ENCODE assay signal across 7 cellular contexts in the genomic region with DNA sequence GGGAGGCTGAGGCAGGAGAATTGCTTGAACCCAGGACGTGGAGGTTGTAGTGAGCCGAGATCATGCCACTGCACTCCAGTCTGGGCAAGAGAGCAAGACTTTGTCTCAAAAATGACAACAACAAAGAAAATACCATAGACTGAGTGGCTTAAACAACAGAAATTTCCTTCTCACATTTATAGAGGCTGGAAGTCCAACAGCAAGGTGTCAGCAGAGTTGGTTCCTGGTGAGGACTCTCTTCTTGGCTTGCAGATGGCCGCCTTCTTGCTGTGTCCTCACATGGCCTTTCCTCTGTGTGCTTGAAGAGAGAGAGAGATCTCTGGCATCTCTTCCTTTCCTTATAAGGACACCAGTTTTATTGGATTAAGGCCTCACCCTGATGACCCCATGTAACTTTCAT.
"Had no signal": no experiment of that assay in that cellular context is flagged by ENCODE, and none has a peak within 500 bp of the region (broad histone marks: within the 10 kb centered on the region; RNA-seq: fewer than 3 reads in every experiment).

No MANE protein-coding gene starts in this region.

- ATAC-seq: GM23338, K562 had no signal

- DNase-seq: H9, HCEC 1CT, HFFc6, IMR-90, KG1 had no signal
